22 cellular contexts compared by ENCODE assay signal in the genomic region with DNA sequence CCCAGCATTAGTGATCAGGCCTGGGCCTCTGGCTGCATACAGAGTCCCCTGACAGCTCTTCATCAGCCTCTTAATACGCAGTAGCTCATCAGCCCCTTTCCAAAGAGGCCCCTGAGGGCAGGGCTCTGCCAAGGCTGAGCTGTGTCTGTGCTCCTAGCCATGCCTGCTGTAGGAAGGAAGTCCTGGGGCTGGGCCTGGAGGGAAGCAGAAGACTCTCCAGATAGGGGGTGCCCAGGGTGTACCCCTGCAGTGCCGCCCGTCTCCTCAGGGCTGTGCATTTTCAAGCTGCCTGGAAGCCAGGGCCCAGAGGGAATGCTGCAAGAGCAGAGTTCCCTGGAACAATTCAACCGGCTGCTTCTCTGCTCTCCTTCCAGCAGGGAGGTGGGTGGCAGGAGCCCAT. TPM values are rescaled to one million over a fixed set of nuclear protein-coding genes. Genes with fewer than 3 reads are reported as not detected.
"Had no signal": no experiment of that assay in that cellular context is flagged by ENCODE, and none has a peak within 500 bp of the region (broad histone marks: within the 10 kb centered on the region; RNA-seq: fewer than 3 reads in every experiment).

No MANE protein-coding gene starts in this region.

- H3K36me3 Mint-ChIP-seq: activated CD4-positive, alpha-beta memory T cell treated with anti-CD3 and anti-CD28 coated beads for 36 hours; activated naive CD8-positive, alpha-beta T cell; brain had no signal

- H3K27ac ChIP-seq: SJSA1, VCaP had no signal

- DNase-seq: activated CD4-positive, alpha-beta memory T cell treated with anti-CD3 and anti-CD28 coated beads for 36 hours; activated CD4-positive, alpha-beta T cell treated with anti-CD3 and anti-CD28 coated beads, Interleukin-2, amount 10 ng/mL, durations not matched to agents 7 days and 5 days; activated CD4-positive, CD25-positive, alpha-beta regulatory T cell; activated CD8-positive, alpha-beta memory T cell treated with anti-CD3 and anti-CD28 coated beads for 24 hours; activated effector memory CD4-positive, alpha-beta T cell treated with anti-CD3 and anti-CD28 coated beads, Interleukin-2, amount 50 U/mL, for 16 hours; activated naive CD4-positive, alpha-beta T cell treated with Interleukin-2 at 50 U/mL for 16 hours; activated T-cell treated with anti-CD3 and anti-CD28 coated beads, Interleukin-2, amount 50 U/mL, for 4 hours; amygdala; MM.1S; NCI-H1105 treated with DMSO at 0.1 percent for 48 hours; NCI-H1436 treated with DMSO at 0.1 percent for 48 hours; NCI-H187; NCI-H2081 treated with DMSO at 0.1 percent for 48 hours; NCI-H446; NCI-H524; NCI-H748 treated with DMSO at 0.1 percent for 48 hours; T-helper 1 cell had no signal

- H3K36me3 ChIP-seq: SJSA1 had no signal

- H3K4me1 ChIP-seq: SJSA1 had no signal

- H3K4me1 Mint-ChIP-seq: activated CD4-positive, alpha-beta T cell treated with anti-CD3 and anti-CD28 coated beads, Interleukin-2, amount 10 ng/mL, durations not matched to agents 7 days and 5 days had no signal

- H3K4me3 Mint-ChIP-seq: activated CD4-positive, alpha-beta memory T cell treated with anti-CD3 and anti-CD28 coated beads for 36 hours; activated CD4-positive, alpha-beta T cell treated with anti-CD3 and anti-CD28 coated beads, Interleukin-2, amount 10 ng/mL, durations not matched to agents 7 days and 5 days; activated naive CD8-positive, alpha-beta T cell; activated T-cell treated with anti-CD3 and anti-CD28 coated beads, Interleukin-2, amount 50 U/mL, for 4 hours; brain had no signal

- FAIRE-seq: astrocyte had no signal

- H3K4me3 ChIP-seq: SJSA1 had no signal

- ATAC-seq: activated T-cell treated with anti-CD3 and anti-CD28 coated beads, Interleukin-2, amount 50 U/mL, for 4 hours had no signal

- H3K9me3 Mint-ChIP-seq: activated CD4-positive, alpha-beta memory T cell treated with anti-CD3 and anti-CD28 coated beads for 36 hours; activated CD4-positive, alpha-beta T cell treated with anti-CD3 and anti-CD28 coated beads, Interleukin-2, amount 10 ng/mL, durations not matched to agents 7 days and 5 days; activated T-cell treated with anti-CD3 and anti-CD28 coated beads, Interleukin-2, amount 50 U/mL, for 4 hours; brain had no signal

- H3K9me3 ChIP-seq: SJSA1 had no signal

- H3K27me3 Mint-ChIP-seq: activated CD4-positive, alpha-beta memory T cell treated with anti-CD3 and anti-CD28 coated beads for 36 hours; activated CD4-positive, alpha-beta T cell treated with anti-CD3 and anti-CD28 coated beads, Interleukin-2, amount 10 ng/mL, durations not matched to agents 7 days and 5 days; activated naive CD8-positive, alpha-beta T cell had no signal

- H3K27ac Mint-ChIP-seq: activated CD4-positive, alpha-beta memory T cell treated with anti-CD3 and anti-CD28 coated beads for 36 hours; activated CD4-positive, alpha-beta T cell treated with anti-CD3 and anti-CD28 coated beads, Interleukin-2, amount 10 ng/mL, durations not matched to agents 7 days and 5 days; activated naive CD8-positive, alpha-beta T cell had no signal

RNA-seq across cellular contexts. Expression of a gene that starts 7.3 kb away (rescaled TPM):
- total RNA-seq: SJSA1 had no signal
